ENCODE assay signal across 17 cellular contexts in genomic region chr5:100464418-100464817, GRCh38.
A peak's percentile ranks its signal among the peaks of the same experiment; 100 is the strongest.
DNase-seq lines count a peak whose midpoint lies in the region; ATAC-seq and TF ChIP-seq lines count a peak whose summit lies in the region.
"Had no signal": no experiment of that assay in that cellular context is flagged by ENCODE, and none has a peak within 500 bp of the region (broad histone marks: within the 10 kb centered on the region; RNA-seq: fewer than 3 reads in every experiment).

No MANE protein-coding gene starts in this region.

- intact Hi-C loops in left lung (cut with DNase I), result no loop called here

- H3K9me3 ChIP-seq in left lung, result peaks cover 0 to 2% of the 10 kb centered on the region in 2 donors
- H3K9me3 ChIP-seq: ovary had no signal

- peak; percentile 64 for ATAC-seq in left lung
- no peak for ATAC-seq in HG02610 (IDR thresholded peaks at IDR 0.05; ENCODE audit: unreplicated experiment)

- no peaks in the 10 kb centered on the region for H3K27me3 ChIP-seq in left lung
- H3K27me3 ChIP-seq: ovary had no signal

- peaks cover 17% of the 10 kb centered on the region for H3K9me3 Mint-ChIP-seq in chondrocyte (ENCODE audit: low read depth)
- no peaks in the 10 kb centered on the region for H3K9me3 Mint-ChIP-seq in activated naive CD4-positive, alpha-beta T cell treated with anti-CD3 and anti-CD28 coated beads, Interleukin-2, amount 10 ng/mL, durations not matched to agents 7 days and 5 days

- peaks cover 2% of the 10 kb centered on the region for H3K36me3 Mint-ChIP-seq in chondrocyte (ENCODE audit: low read depth)
- no peaks in the 10 kb centered on the region for H3K36me3 Mint-ChIP-seq in activated naive CD4-positive, alpha-beta T cell treated with anti-CD3 and anti-CD28 coated beads, Interleukin-2, amount 10 ng/mL, durations not matched to agents 7 days and 5 days
- H3K36me3 Mint-ChIP-seq: mesothelial cell of epicardium had no signal

- TF ChIP-seq CTCF in AG09309 (IDR thresholded peaks at IDR 0.05; ENCODE audit: control insufficient read depth, insufficient read depth, low read depth, low read length, missing control alignments) (no peak), chondrocyte (IDR thresholded peaks at IDR 0.05) (no peak), left lung (IDR thresholded peaks at IDR 0.05) (no peak)

- CTCF ChIA-PET in activated naive CD4-positive, alpha-beta T cell treated with anti-CD3 and anti-CD28 coated beads, Interleukin-2, amount 10 ng/mL, durations not matched to agents 7 days and 5 days (lab: Charles Lee), result no interaction called here

- H3K27ac ChIP-seq in left lung, result no peak overlapping the region
- H3K27ac ChIP-seq: ovary, RWPE1 had no signal

- H3K27ac Mint-ChIP-seq in chondrocyte (ENCODE audit: unreplicated experiment), result peak overlapping the region; percentile 12
- H3K27ac Mint-ChIP-seq in activated naive CD4-positive, alpha-beta T cell treated with anti-CD3 and anti-CD28 coated beads, Interleukin-2, amount 10 ng/mL, durations not matched to agents 7 days and 5 days, result no peak overlapping the region
- H3K27ac Mint-ChIP-seq: B cell, mesothelial cell of epicardium had no signal

- H3K4me3 ChIP-seq in AG09309 (ENCODE audit: control insufficient read depth, low read depth, low read length) (no peak overlapping the region), left lung (no peak overlapping the region)
- H3K4me3 ChIP-seq: ovary had no signal

- H3K4me1 Mint-ChIP-seq in chondrocyte (ENCODE audit: low read depth), result peaks cover 7% of the 10 kb centered on the region
- H3K4me1 Mint-ChIP-seq in activated naive CD4-positive, alpha-beta T cell treated with anti-CD3 and anti-CD28 coated beads, Interleukin-2, amount 10 ng/mL, durations not matched to agents 7 days and 5 days, result no peaks in the 10 kb centered on the region
- H3K4me1 Mint-ChIP-seq: B cell, mesothelial cell of epicardium had no signal

- no peak overlapping the region for H3K4me3 Mint-ChIP-seq in chondrocyte (ENCODE audit: unreplicated experiment)
- no peak overlapping the region for H3K4me3 Mint-ChIP-seq in activated naive CD4-positive, alpha-beta T cell treated with anti-CD3 and anti-CD28 coated beads, Interleukin-2, amount 10 ng/mL, durations not matched to agents 7 days and 5 days
- H3K4me3 Mint-ChIP-seq: B cell, mesothelial cell of epicardium had no signal

- DNase-seq in AG09309 (ENCODE audit: low read depth), result peak; percentile 1
- DNase-seq in LHCN-M2 (ENCODE audit: low read depth), result peak; percentile 81
- no peak for DNase-seq in chondrocyte (ENCODE audit: low spot score)
- no peak for DNase-seq in left lung
- DNase-seq in foreskin melanocyte, result no peak
- no peak for DNase-seq in activated naive CD4-positive, alpha-beta T cell treated with anti-CD3 and anti-CD28 coated beads, Interleukin-2, amount 10 ng/mL, durations not matched to agents 7 days and 5 days
- DNase-seq in COLO668 (lab: John Stamatoyannopoulos, UW; ENCODE audit: unreplicated experiment), result no peak
- DNase-seq: activated CD4-positive, alpha-beta T cell treated with anti-CD3 and anti-CD28 coated beads, Interleukin-2, amount 50 U/mL, for 1 hour; anterior cingulate cortex; NCI-H1417 treated with DMSO at 0.1 percent for 48 hours; NCI-H510A treated with DMSO at 0.1 percent for 48 hours; ovary; stimulated activated CD4-positive, alpha-beta T cell treated with anti-CD3 and anti-CD28 coated beads, Interleukin-15, amount 100 ng/mL, for 24 hours had no signal

- no peaks in the 10 kb centered on the region for H3K4me1 ChIP-seq in left lung

- H3K27me3 Mint-ChIP-seq in chondrocyte (ENCODE audit: low read depth), result peaks cover 5% of the 10 kb centered on the region
- H3K27me3 Mint-ChIP-seq in activated naive CD4-positive, alpha-beta T cell treated with anti-CD3 and anti-CD28 coated beads, Interleukin-2, amount 10 ng/mL, durations not matched to agents 7 days and 5 days, result no peaks in the 10 kb centered on the region
- H3K27me3 Mint-ChIP-seq: B cell had no signal

- no peaks in the 10 kb centered on the region for H3K36me3 ChIP-seq in left lung
- H3K36me3 ChIP-seq: ovary had no signal

Comparison
In these comparisons a context has a peak if more than half of its experiments do, and no peak if none do; other contexts are left out.
1. DNase-seq: peak in AG09309 (single experiment) and LHCN-M2 (single experiment); none in chondrocyte (single experiment), left lung (0 of 2), foreskin melanocyte (single experiment), activated naive CD4-positive, alpha-beta T cell treated with anti-CD3 and anti-CD28 coated beads, Interleukin-2, amount 10 ng/mL, durations not matched to agents 7 days and 5 days (single experiment) and COLO668 (single experiment).